Comparison of ENCODE assay signal across 29 cellular contexts in the genomic region with DNA sequence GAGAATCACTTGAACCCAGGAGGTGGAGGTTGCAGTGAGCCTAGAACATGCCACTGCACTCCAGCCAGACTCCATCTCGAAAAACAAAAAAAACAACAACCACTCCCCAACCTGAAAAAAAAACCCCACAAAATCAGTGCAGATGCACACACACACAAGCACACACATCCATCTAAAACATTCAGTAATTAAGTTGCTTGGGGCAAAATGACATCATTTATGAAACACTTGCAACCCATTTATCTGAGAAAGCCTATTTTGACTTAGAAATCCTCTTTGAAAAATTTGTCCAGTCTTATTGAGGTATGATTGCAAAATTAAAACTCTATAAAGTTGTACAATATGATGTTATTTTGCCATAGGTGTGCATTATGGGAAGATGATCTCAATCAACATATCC.
"Had no signal": no experiment of that assay in that cellular context is flagged by ENCODE, and none has a peak within 500 bp of the region (broad histone marks: within the 10 kb centered on the region; RNA-seq: fewer than 3 reads in every experiment).

No MANE protein-coding gene starts in this region.

- DNase-seq: activated CD4-positive, alpha-beta memory T cell treated with anti-CD3 and anti-CD28 coated beads for 36 hours; activated CD4-positive, alpha-beta T cell treated with anti-CD3 and anti-CD28 coated beads for 36 hours; activated CD4-positive, alpha-beta T cell treated with anti-CD3 and anti-CD28 coated beads, Interleukin-2, amount 10 ng/mL, durations not matched to agents 24 days and 14 days; activated CD4-positive, CD25-positive, alpha-beta regulatory T cell; activated CD4-positive, CD25-positive, alpha-beta regulatory T cell treated with anti-CD3 and anti-CD28 coated beads, Interleukin-2, amount 50 U/mL, for 72 hours; activated CD8-positive, alpha-beta memory T cell treated with anti-CD3 and anti-CD28 coated beads, Interleukin-2, amount 10 ng/mL, durations not matched to agents 7 days and 5 days; activated CD8-positive, alpha-beta memory T cell treated with anti-CD3 and anti-CD28 coated beads, Interleukin-2, amount 50 U/mL, for 4 hours; activated CD8-positive, alpha-beta T cell treated with anti-CD3 and anti-CD28 coated beads, Interleukin-2, amount 10 ng/mL, durations not matched to agents 7 days and 5 days; activated gamma-delta T cell; activated naive CD4-positive, alpha-beta T cell; activated naive CD4-positive, alpha-beta T cell treated with anti-CD3 and anti-CD28 coated beads, Interleukin-2, amount 10 ng/mL, durations not matched to agents 7 days and 5 days; activated naive CD8-positive, alpha-beta T cell treated with anti-CD3 and anti-CD28 coated beads, Interleukin-2, amount 10 ng/mL, durations not matched to agents 7 days and 5 days; activated T-cell treated with anti-CD3 and anti-CD28 coated beads, Interleukin-2, amount 50 U/mL, for 1 hour; activated T-cell treated with anti-CD3 and anti-CD28 coated beads, Interleukin-2, amount 50 U/mL, for 48 hours; cortex of kidney; dermis blood vessel endothelial cell; effector CD4-positive, alpha-beta T cell; effector memory CD8-positive, alpha-beta T cell; glutamatergic neuron; heart left ventricle; T-helper 1 cell; T-helper 17 cell had no signal

- H3K27ac Mint-ChIP-seq: activated CD4-positive, alpha-beta memory T cell treated with anti-CD3 and anti-CD28 coated beads for 36 hours; activated CD4-positive, alpha-beta T cell treated with anti-CD3 and anti-CD28 coated beads for 36 hours; activated CD4-positive, alpha-beta T cell treated with anti-CD3 and anti-CD28 coated beads, Interleukin-2, amount 10 ng/mL, durations not matched to agents 24 days and 14 days; activated CD8-positive, alpha-beta memory T cell treated with anti-CD3 and anti-CD28 coated beads, Interleukin-2, amount 10 ng/mL, durations not matched to agents 7 days and 5 days; activated CD8-positive, alpha-beta T cell treated with anti-CD3 and anti-CD28 coated beads, Interleukin-2, amount 10 ng/mL, durations not matched to agents 7 days and 5 days; activated naive CD4-positive, alpha-beta T cell treated with anti-CD3 and anti-CD28 coated beads, Interleukin-2, amount 10 ng/mL, durations not matched to agents 7 days and 5 days; activated naive CD4-positive, alpha-beta T cell treated with anti-CD3 and anti-CD28 coated beads, Interleukin-2, amount 50 U/mL, for 72 hours; activated naive CD8-positive, alpha-beta T cell treated with anti-CD3 and anti-CD28 coated beads, Interleukin-2, amount 10 ng/mL, durations not matched to agents 7 days and 5 days; activated T-helper 1 cell treated with anti-CD3 and anti-CD28 coated beads, Interleukin-12 subunit alpha, Interleukin-12 subunit beta, Interleukin-2, Interleukin-4 antibody, amounts not matched to agents 30 ng/mL and 10 ng/mL and 1 ng/mL, durations not matched to agents 14 hours and 24 hours and 36 hours; activated T-helper 2 cell treated with anti-CD3 and anti-CD28 coated beads, Interferon-gamma antibody, Interleukin-2, Interleukin-4, amounts not matched to agents 10 μg/mL and 5 μg/mL and 100 μg/mL, durations not matched to agents 14 hours and 24 hours and 36 hours; brain; effector memory CD8-positive, alpha-beta T cell; T-helper 17 cell had no signal

- H3K9me3 ChIP-seq: ascending aorta, breast epithelium, heart left ventricle had no signal

- H3K27ac ChIP-seq: ascending aorta, breast epithelium, heart left ventricle had no signal

- H3K27me3 ChIP-seq: ascending aorta, breast epithelium, heart left ventricle had no signal

- H3K27me3 Mint-ChIP-seq: activated CD4-positive, alpha-beta memory T cell treated with anti-CD3 and anti-CD28 coated beads for 36 hours; activated CD4-positive, alpha-beta T cell treated with anti-CD3 and anti-CD28 coated beads for 36 hours; activated CD4-positive, alpha-beta T cell treated with anti-CD3 and anti-CD28 coated beads, Interleukin-2, amount 10 ng/mL, durations not matched to agents 24 days and 14 days; activated CD8-positive, alpha-beta memory T cell treated with anti-CD3 and anti-CD28 coated beads, Interleukin-2, amount 10 ng/mL, durations not matched to agents 7 days and 5 days; activated naive CD4-positive, alpha-beta T cell treated with anti-CD3 and anti-CD28 coated beads, Interleukin-2, amount 10 ng/mL, durations not matched to agents 7 days and 5 days; activated naive CD8-positive, alpha-beta T cell treated with anti-CD3 and anti-CD28 coated beads, Interleukin-2, amount 10 ng/mL, durations not matched to agents 7 days and 5 days; brain; T-helper 17 cell had no signal

- H3K36me3 Mint-ChIP-seq: activated CD4-positive, alpha-beta memory T cell treated with anti-CD3 and anti-CD28 coated beads for 36 hours; activated CD8-positive, alpha-beta memory T cell treated with anti-CD3 and anti-CD28 coated beads, Interleukin-2, amount 10 ng/mL, durations not matched to agents 7 days and 5 days; activated naive CD4-positive, alpha-beta T cell treated with anti-CD3 and anti-CD28 coated beads, Interleukin-2, amount 10 ng/mL, durations not matched to agents 7 days and 5 days; activated naive CD4-positive, alpha-beta T cell treated with anti-CD3 and anti-CD28 coated beads, Interleukin-2, amount 50 U/mL, for 72 hours; activated naive CD8-positive, alpha-beta T cell treated with anti-CD3 and anti-CD28 coated beads, Interleukin-2, amount 10 ng/mL, durations not matched to agents 7 days and 5 days; brain had no signal

- H3K36me3 ChIP-seq: ascending aorta, breast epithelium, heart left ventricle had no signal

- H3K4me1 ChIP-seq: ascending aorta, breast epithelium, heart left ventricle had no signal

- H3K4me3 Mint-ChIP-seq: activated CD4-positive, alpha-beta memory T cell treated with anti-CD3 and anti-CD28 coated beads for 36 hours; activated CD4-positive, alpha-beta T cell treated with anti-CD3 and anti-CD28 coated beads for 36 hours; activated CD4-positive, alpha-beta T cell treated with anti-CD3 and anti-CD28 coated beads, Interleukin-2, amount 10 ng/mL, durations not matched to agents 24 days and 14 days; activated CD8-positive, alpha-beta memory T cell treated with anti-CD3 and anti-CD28 coated beads, Interleukin-2, amount 10 ng/mL, durations not matched to agents 7 days and 5 days; activated CD8-positive, alpha-beta T cell treated with anti-CD3 and anti-CD28 coated beads, Interleukin-2, amount 10 ng/mL, durations not matched to agents 7 days and 5 days; activated naive CD4-positive, alpha-beta T cell treated with anti-CD3 and anti-CD28 coated beads, Interleukin-2, amount 10 ng/mL, durations not matched to agents 7 days and 5 days; activated naive CD8-positive, alpha-beta T cell treated with anti-CD3 and anti-CD28 coated beads, Interleukin-2, amount 10 ng/mL, durations not matched to agents 7 days and 5 days; activated T-helper 1 cell treated with anti-CD3 and anti-CD28 coated beads, Interleukin-12 subunit alpha, Interleukin-12 subunit beta, Interleukin-2, Interleukin-4 antibody, amounts not matched to agents 30 ng/mL and 10 ng/mL and 1 ng/mL, durations not matched to agents 14 hours and 24 hours and 36 hours; brain; effector memory CD8-positive, alpha-beta T cell; T-helper 17 cell had no signal

- H3K9me3 Mint-ChIP-seq: activated CD4-positive, alpha-beta memory T cell treated with anti-CD3 and anti-CD28 coated beads for 36 hours; activated CD4-positive, alpha-beta T cell treated with anti-CD3 and anti-CD28 coated beads, Interleukin-2, amount 10 ng/mL, durations not matched to agents 24 days and 14 days; activated naive CD4-positive, alpha-beta T cell treated with anti-CD3 and anti-CD28 coated beads, Interleukin-2, amount 50 U/mL, for 72 hours; activated naive CD8-positive, alpha-beta T cell treated with anti-CD3 and anti-CD28 coated beads, Interleukin-2, amount 10 ng/mL, durations not matched to agents 7 days and 5 days; activated T-helper 1 cell treated with anti-CD3 and anti-CD28 coated beads, Interleukin-12 subunit alpha, Interleukin-12 subunit beta, Interleukin-2, Interleukin-4 antibody, amounts not matched to agents 30 ng/mL and 10 ng/mL and 1 ng/mL, durations not matched to agents 14 hours and 24 hours and 36 hours; activated T-helper 2 cell treated with anti-CD3 and anti-CD28 coated beads, Interferon-gamma antibody, Interleukin-2, Interleukin-4, amounts not matched to agents 10 μg/mL and 5 μg/mL and 100 μg/mL, durations not matched to agents 14 hours and 24 hours and 36 hours had no signal

- H3K4me3 ChIP-seq: ascending aorta, breast epithelium, heart left ventricle had no signal

- ATAC-seq: activated CD4-positive, alpha-beta T cell treated with anti-CD3 and anti-CD28 coated beads for 36 hours; activated CD8-positive, alpha-beta memory T cell treated with anti-CD3 and anti-CD28 coated beads, Interleukin-2, amount 10 ng/mL, durations not matched to agents 7 days and 5 days; activated CD8-positive, alpha-beta T cell treated with anti-CD3 and anti-CD28 coated beads, Interleukin-2, amount 10 ng/mL, durations not matched to agents 7 days and 5 days; activated naive CD4-positive, alpha-beta T cell treated with anti-CD3 and anti-CD28 coated beads, Interleukin-2, amount 50 U/mL, for 72 hours; effector memory CD8-positive, alpha-beta T cell; esophagus mucosa; heart left ventricle; T-helper 17 cell had no signal

- H3K4me1 Mint-ChIP-seq: activated CD4-positive, alpha-beta T cell treated with anti-CD3 and anti-CD28 coated beads for 36 hours; activated CD4-positive, alpha-beta T cell treated with anti-CD3 and anti-CD28 coated beads, Interleukin-2, amount 10 ng/mL, durations not matched to agents 24 days and 14 days; activated CD8-positive, alpha-beta memory T cell treated with anti-CD3 and anti-CD28 coated beads, Interleukin-2, amount 10 ng/mL, durations not matched to agents 7 days and 5 days; activated naive CD4-positive, alpha-beta T cell treated with anti-CD3 and anti-CD28 coated beads, Interleukin-2, amount 10 ng/mL, durations not matched to agents 7 days and 5 days; activated naive CD8-positive, alpha-beta T cell treated with anti-CD3 and anti-CD28 coated beads, Interleukin-2, amount 10 ng/mL, durations not matched to agents 7 days and 5 days; brain; T-helper 17 cell had no signal
